In genomic region chr5:179115845-179116524, GRCh38 we compare ENCODE assay signal across 20 cellular contexts. TPM values are rescaled to one million over a fixed set of nuclear protein-coding genes. Genes with fewer than 3 reads are reported as not detected.
DNase-seq lines count a peak whose midpoint lies in the region; TF ChIP-seq lines count a peak whose summit lies in the region.
"Had no signal": no experiment of that assay in that cellular context is flagged by ENCODE, and none has a peak within 500 bp of the region (broad histone marks: within the 10 kb centered on the region; RNA-seq: fewer than 3 reads in every experiment).

No MANE protein-coding gene starts in this region.

- H3K4me1 Mint-ChIP-seq in type B pancreatic cell (ENCODE audit: unreplicated experiment): no peaks in the 10 kb centered on the region
- H3K4me1 Mint-ChIP-seq: CD4-positive, CD25-positive, alpha-beta regulatory T cell had no signal

- H3K9me3 Mint-ChIP-seq in type B pancreatic cell: peaks cover 19% of the 10 kb centered on the region

- no peak overlapping the region for H3K27ac Mint-ChIP-seq in type B pancreatic cell
- H3K27ac Mint-ChIP-seq: CD4-positive, CD25-positive, alpha-beta regulatory T cell had no signal

- H3K27me3 Mint-ChIP-seq in type B pancreatic cell: no peaks in the 10 kb centered on the region
- H3K27me3 Mint-ChIP-seq: CD4-positive, CD25-positive, alpha-beta regulatory T cell had no signal

- no peak overlapping the region for H3K4me3 Mint-ChIP-seq in type B pancreatic cell
- H3K4me3 Mint-ChIP-seq: CD4-positive, CD25-positive, alpha-beta regulatory T cell had no signal

- peak; percentile 37 for DNase-seq in activated effector memory CD4-positive, alpha-beta T cell treated with anti-CD3 and anti-CD28 coated beads, Interleukin-2, amount 50 U/mL, for 16 hours
- no peak for DNase-seq in activated effector memory CD4-positive, alpha-beta T cell treated with Interleukin-2 at 50 U/mL for 16 hours
- DNase-seq in iPS-NIHi11 (ENCODE audit: low spot score) (peak; percentile 1), mucosa of gallbladder (ENCODE audit: low spot score) (peak; percentile 8), type B pancreatic cell (ENCODE audit: extremely low spot score, unreplicated experiment) (peak; percentile 49), SKM-1 treated with dmso at 0.1 percent for 144 hours (lab: John Stamatoyannopoulos, UW; ENCODE audit: unreplicated experiment) (no peak), NCI-H146 treated with DMSO at 0.1 percent for 48 hours (lab: John Stamatoyannopoulos, UW; ENCODE audit: unreplicated experiment) (no peak), DMS53 (lab: John Stamatoyannopoulos, UW) (no peak)
- DNase-seq: BE2C; CD4-positive, CD25-positive, alpha-beta regulatory T cell; DMS79 treated with DMSO at 0.1 percent for 48 hours; KBM-7; NCI-H1105 treated with DMSO at 0.1 percent for 48 hours; NCI-H1694 treated with DMSO at 0.1 percent for 48 hours; NCI-H748 treated with DMSO at 0.1 percent for 48 hours; SHP77 had no signal

- no peaks in the 10 kb centered on the region for H3K36me3 Mint-ChIP-seq in type B pancreatic cell

- TF ChIP-seq CTCF in type B pancreatic cell (conservative IDR thresholded peaks at IDR 0.05): no peak

RNA-seq across cellular contexts. Expression of gene ZNF354C, which starts 55.8 kb away (rescaled TPM):
- 6.9 TPM for total RNA-seq in mucosa of gallbladder
- 3.3 and 7.8 TPM in 2 replicates for total RNA-seq in type B pancreatic cell (ENCODE audit: low replicate concordance)
- total RNA-seq: A172, Caco-2, H4, OCI-LY7 had no signal

Comparison
In these comparisons a context has a peak if more than half of its experiments do, and no peak if none do; other contexts are left out.
1. DNase-seq: peak in activated effector memory CD4-positive, alpha-beta T cell treated with anti-CD3 and anti-CD28 coated beads, Interleukin-2, amount 50 U/mL, for 16 hours (single experiment), iPS-NIHi11 (single experiment), mucosa of gallbladder (single experiment) and type B pancreatic cell (single experiment); none in activated effector memory CD4-positive, alpha-beta T cell treated with Interleukin-2 at 50 U/mL for 16 hours (single experiment), SKM-1 treated with dmso at 0.1 percent for 144 hours (single experiment), NCI-H146 treated with DMSO at 0.1 percent for 48 hours (single experiment) and DMS53 (single experiment).